ENCODE assay signal across 34 cellular contexts in the genomic region with DNA sequence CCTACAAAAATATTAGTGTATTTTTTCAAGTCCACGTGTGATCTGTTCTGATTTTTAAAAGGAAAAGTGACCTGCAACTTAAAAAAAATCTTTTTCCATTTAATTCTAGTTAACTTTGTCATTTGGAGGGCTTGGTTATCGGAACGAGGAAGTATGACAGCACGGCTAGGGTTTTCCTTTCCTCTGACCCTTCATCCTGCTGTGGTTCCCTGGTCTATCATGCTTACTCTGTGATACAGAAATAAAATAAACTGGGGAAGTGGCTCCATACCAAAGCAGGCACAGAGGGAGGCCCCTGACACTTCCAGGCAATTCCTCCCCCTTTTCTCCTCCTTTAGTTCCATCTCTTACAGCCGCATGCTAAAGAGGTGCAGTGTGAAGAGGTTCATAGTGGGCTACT.
"Had no signal": no experiment of that assay in that cellular context is flagged by ENCODE, and none has a peak within 500 bp of the region (broad histone marks: within the 10 kb centered on the region; RNA-seq: fewer than 3 reads in every experiment).

No MANE protein-coding gene starts in this region.

- ATAC-seq: activated naive CD4-positive, alpha-beta T cell treated with anti-CD3 and anti-CD28 coated beads, Interleukin-2, amount 50 U/mL, for 72 hours; activated naive CD8-positive, alpha-beta T cell treated with anti-CD3 and anti-CD28 coated beads, Interleukin-2, amount 50 U/mL, for 24 hours; activated T-cell treated with anti-CD3 and anti-CD28 coated beads, Interleukin-2, amount 50 U/mL, for 4 hours; activated T-cell treated with anti-CD3 and anti-CD28 coated beads, Interleukin-2, amount 50 U/mL, for 72 hours; activated T-helper 17 cell treated with anti-CD3 and anti-CD28 coated beads, Interleukin-2, amount 50 U/mL, for 72 hours; body of pancreas had no signal

- H3K27ac ChIP-seq: adrenal gland, ascending aorta, body of pancreas, brain microvascular endothelial cell, breast epithelium, cardiac muscle cell had no signal

- H3K9me3 ChIP-seq: adrenal gland, ascending aorta, body of pancreas, breast epithelium had no signal

- H3K27me3 ChIP-seq: adrenal gland, ascending aorta, body of pancreas, brain microvascular endothelial cell, breast epithelium, cardiac muscle cell had no signal

- H3K4me3 ChIP-seq: adrenal gland, ascending aorta, body of pancreas, breast epithelium, cardiac muscle cell had no signal

- FAIRE-seq: astrocyte, bronchial epithelial cell had no signal

- H3K36me3 ChIP-seq: adrenal gland, ascending aorta, brain microvascular endothelial cell, breast epithelium, cardiac muscle cell had no signal

- H3K4me1 ChIP-seq: adrenal gland, ascending aorta, body of pancreas, breast epithelium had no signal

- DNase-seq: activated effector memory CD4-positive, alpha-beta T cell treated with anti-CD3 and anti-CD28 coated beads, Interleukin-2, amount 50 U/mL, for 16 hours; activated effector memory CD4-positive, alpha-beta T cell treated with Interleukin-2 at 50 U/mL for 16 hours; activated gamma-delta T cell; activated gamma-delta T cell treated with Interleukin-2 at 50 U/mL for 16 hours; activated naive CD4-positive, alpha-beta T cell; activated naive CD4-positive, alpha-beta T cell treated with anti-CD3 and anti-CD28 coated beads for 36 hours; activated naive CD4-positive, alpha-beta T cell treated with anti-CD3 and anti-CD28 coated beads, Interleukin-2, amount 10 ng/mL, durations not matched to agents 7 days and 5 days; activated naive CD4-positive, alpha-beta T cell treated with anti-CD3 and anti-CD28 coated beads, Interleukin-2, amount 50 U/mL, for 16 hours; activated naive CD4-positive, alpha-beta T cell treated with Interleukin-2 at 50 U/mL for 16 hours; activated naive CD8-positive, alpha-beta T cell treated with anti-CD3 and anti-CD28 coated beads for 36 hours; activated naive CD8-positive, alpha-beta T cell treated with anti-CD3 and anti-CD28 coated beads, Interleukin-2, amount 10 ng/mL, durations not matched to agents 7 days and 5 days; activated naive CD8-positive, alpha-beta T cell treated with anti-CD3 and anti-CD28 coated beads, Interleukin-2, amount 50 U/mL, for 24 hours; activated T-cell treated with anti-CD3 and anti-CD28 coated beads, Interleukin-2, amount 50 U/mL, for 1 hour; activated T-cell treated with anti-CD3 and anti-CD28 coated beads, Interleukin-2, amount 50 U/mL, for 24 hours; activated T-cell treated with anti-CD3 and anti-CD28 coated beads, Interleukin-2, amount 50 U/mL, for 4 hours; activated T-cell treated with anti-CD3 and anti-CD28 coated beads, Interleukin-2, amount 50 U/mL, for 48 hours; activated T-cell treated with anti-CD3 and anti-CD28 coated beads, Interleukin-2, amount 50 U/mL, for 72 hours; adrenal gland; amniotic stem cell; amygdala; anterior cingulate cortex; aorta; body of pancreas; brain microvascular endothelial cell; caudate nucleus; central memory CD4-positive, alpha-beta T cell; cerebellar nuclear complex had no signal
